In the genomic region with DNA sequence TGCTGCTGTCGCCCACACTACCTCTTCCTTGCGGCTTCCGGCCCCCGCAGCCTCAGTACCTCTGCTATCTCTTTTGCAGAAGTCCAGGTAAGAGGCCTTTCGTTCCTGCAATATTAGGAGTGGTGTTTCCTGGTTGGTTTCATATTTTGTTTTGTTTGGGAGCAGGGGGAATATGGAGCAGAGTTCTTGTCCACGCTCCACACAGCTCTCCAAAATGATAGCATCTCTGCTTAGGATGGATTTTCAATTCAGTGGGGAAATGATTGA, we compare ENCODE assay signal across 8 cellular contexts. TPM values are rescaled to one million over a fixed set of nuclear protein-coding genes. Genes with fewer than 3 reads are reported as not detected.
DNase-seq lines count a peak whose midpoint lies in the region; ATAC-seq and TF ChIP-seq lines count a peak whose summit lies in the region.

No MANE protein-coding gene starts in this region.

- H3K4me1 Mint-ChIP-seq in brain: peaks cover 51% of the 10 kb centered on the region

- H3K27me3 Mint-ChIP-seq in brain: no peaks in the 10 kb centered on the region

- peak overlapping the region; percentile 92 to 97 (median 94) for H3K4me3 Mint-ChIP-seq in brain

- TF ChIP-seq CTCF in brain (conservative IDR thresholded peaks at IDR 0.05): no peak

- peaks cover 72% of the 10 kb centered on the region for H3K36me3 Mint-ChIP-seq in brain

- peaks cover 43 to 48% (median 45%) of the 10 kb centered on the region in 11 experiments for H3K36me3 ChIP-seq in BLaER1 treated with 17β-estradiol and CSF1 and Interleukin-3, amounts not matched to agents 10 nM and 100 nM
- peaks cover 27 to 37% of the 10 kb centered on the region in 2 donors for H3K36me3 ChIP-seq in mucosa of rectum (ENCODE audit: control insufficient read depth in 2 of 2, insufficient read depth in 2 of 2, low read length in 2 of 2)

- H3K9me3 ChIP-seq in BLaER1 treated with 17β-estradiol and CSF1 and Interleukin-3, amounts not matched to agents 10 nM and 100 nM (replicated peaks in 1 of 11): peaks cover 2 to 12% (median 5%) of the 10 kb centered on the region in 11 experiments; a peak in 21 of 22 replicates
- no peaks in the 10 kb centered on the region for H3K9me3 ChIP-seq in mucosa of rectum (ENCODE audit: control insufficient read depth in 2 of 2, low read length in 2 of 2)

- no peak for DNase-seq in NCI-H2227 treated with DMSO at 0.1 percent for 48 hours (lab: John Stamatoyannopoulos, UW)
- DNase-seq in activated CD4-positive, alpha-beta T cell treated with anti-CD3 and anti-CD28 coated beads, Interleukin-2, amount 50 U/mL, for 1 hour: no peak
- no peak for DNase-seq in activated gamma-delta T cell treated with Interleukin-2 at 50 U/mL for 16 hours
- DNase-seq in NCI-H774 (lab: John Stamatoyannopoulos, UW): no peak

- H3K4me3 ChIP-seq in BLaER1 treated with 17β-estradiol and CSF1 and Interleukin-3, amounts not matched to agents 10 nM and 100 nM: peak overlapping the region; percentile 84 to 98 (median 92)
- H3K4me3 ChIP-seq in mucosa of rectum (ENCODE audit: low read length in 2 of 2): peak overlapping the region; percentile 79 to 94

- H3K4me2 ChIP-seq in BLaER1 treated with 17β-estradiol and CSF1 and Interleukin-3, amounts not matched to agents 10 nM and 100 nM: peak overlapping the region; percentile 87 to 99 (median 95)

- H3K27ac ChIP-seq in BLaER1 treated with 17β-estradiol and CSF1 and Interleukin-3, amounts not matched to agents 10 nM and 100 nM: peak overlapping the region; percentile 81 to 98 (median 91)
- H3K27ac ChIP-seq in mucosa of rectum (ENCODE audit: low read depth in 2 of 2, low read length in 2 of 2): peak overlapping the region in 1 of 2 donors; percentile 56

- H3K27ac Mint-ChIP-seq in brain: peak overlapping the region; percentile 98 to 99 (median 98)

- H3K4me1 ChIP-seq in BLaER1 treated with 17β-estradiol and CSF1 and Interleukin-3, amounts not matched to agents 10 nM and 100 nM: peaks cover 22 to 46% (median 26%) of the 10 kb centered on the region in 10 experiments
- peaks cover 10 to 14% of the 10 kb centered on the region in 2 donors for H3K4me1 ChIP-seq in mucosa of rectum (ENCODE audit: control insufficient read depth in 2 of 2, insufficient read depth in 2 of 2, low read length in 2 of 2)

- H3K9ac ChIP-seq in BLaER1 treated with 17β-estradiol and CSF1 and Interleukin-3, amounts not matched to agents 10 nM and 100 nM: peak overlapping the region; percentile 89 to 96 (median 91)
- peak overlapping the region; percentile 77 to 91 for H3K9ac ChIP-seq in mucosa of rectum (ENCODE audit: low read depth in 1 of 2, low read length in 2 of 2)

- peak; percentile 14 for ATAC-seq in HG02938 (IDR thresholded peaks at IDR 0.05; ENCODE audit: unreplicated experiment)

- peaks cover 0 to 24% (median 11%) of the 10 kb centered on the region in 11 experiments; a peak in 8 of 22 replicates for H4K20me1 ChIP-seq in BLaER1 treated with 17β-estradiol and CSF1 and Interleukin-3, amounts not matched to agents 10 nM and 100 nM

- H3K9me3 Mint-ChIP-seq in brain: peaks cover 2 to 16% (median 12%) of the 10 kb centered on the region in 5 experiments

- H3K27me3 ChIP-seq in BLaER1 treated with 17β-estradiol and CSF1 and Interleukin-3, amounts not matched to agents 10 nM and 100 nM: no peaks in the 10 kb centered on the region
- no peaks in the 10 kb centered on the region for H3K27me3 ChIP-seq in mucosa of rectum (ENCODE audit: control insufficient read depth in 2 of 2, insufficient read depth in 2 of 2, low read length in 2 of 2)

RNA-seq across cellular contexts. Expression of a gene that starts 0.8 kb away (rescaled TPM):
- polyA plus RNA-seq in brain (ENCODE audit: insufficient read depth, low read depth, low replicate concordance): 75.1 TPM

RNA-seq across cellular contexts. Expression of a gene that starts 48.0 kb away (rescaled TPM):
- 2.7 TPM for polyA plus RNA-seq in brain (ENCODE audit: insufficient read depth, low read depth, low replicate concordance)
